1 cellular context compared by ENCODE assay signal in the genomic region with DNA sequence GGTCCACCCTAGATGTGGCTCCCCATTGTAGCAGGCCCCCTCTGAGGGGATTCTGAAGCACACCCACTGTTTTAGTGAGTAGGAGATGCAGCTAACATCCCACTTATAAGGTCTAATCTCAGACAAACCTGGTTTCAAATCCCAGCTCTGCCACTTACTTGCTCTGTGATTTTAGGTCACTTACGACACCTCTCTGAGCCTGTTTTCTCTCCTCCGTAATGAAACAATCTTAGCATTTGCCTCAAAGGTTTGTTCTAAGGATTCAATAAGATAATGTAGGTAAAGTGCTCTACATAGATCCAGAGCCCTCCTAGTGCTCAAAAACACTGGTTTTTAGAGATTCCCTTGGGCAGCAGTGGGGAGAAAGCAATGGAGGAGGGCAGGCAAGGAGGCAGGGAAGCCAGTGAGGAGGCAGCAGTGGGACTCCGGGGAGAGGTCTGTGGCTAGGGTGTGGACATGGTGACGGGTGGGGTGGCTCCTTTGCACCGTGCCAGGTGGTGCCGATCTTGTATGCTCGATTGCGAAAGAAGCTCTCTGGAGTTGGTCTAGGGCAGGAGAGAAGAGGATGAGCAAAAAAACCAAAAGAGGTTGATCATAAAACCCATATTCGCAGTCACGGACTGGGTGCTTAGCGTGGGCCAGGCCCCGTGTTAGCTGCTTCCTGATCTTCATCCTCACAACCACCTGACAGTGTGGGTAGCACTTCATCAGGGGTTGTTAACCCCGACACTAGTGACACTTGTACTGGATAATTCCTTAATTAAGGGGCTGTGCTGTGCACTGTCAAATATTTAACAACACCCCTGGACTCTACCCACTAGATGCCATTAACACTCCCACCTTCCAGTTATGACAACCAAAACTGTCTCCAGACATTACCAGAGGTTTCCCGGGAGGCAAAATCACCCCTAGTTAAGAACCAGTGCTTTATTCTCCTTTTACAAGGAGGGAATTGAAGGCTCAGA.
TF ChIP-seq lines count a peak whose summit lies in the region.

No MANE protein-coding gene starts in this region.

TF ChIP-seq in HepG2, 621 proteins besides CTCF, POLR2A, EP300 and RAD21 (continued from another document and continues in another):
- no peak for TF ChIP-seq EZH2 (conservative IDR thresholded peaks at IDR 0.05; ENCODE audit: low read depth, low read length)
- no peak for TF ChIP-seq RARA (CRISPR knock-in tag; IDR thresholded peaks at IDR 0.05)
- TF ChIP-seq, protein P1, sequence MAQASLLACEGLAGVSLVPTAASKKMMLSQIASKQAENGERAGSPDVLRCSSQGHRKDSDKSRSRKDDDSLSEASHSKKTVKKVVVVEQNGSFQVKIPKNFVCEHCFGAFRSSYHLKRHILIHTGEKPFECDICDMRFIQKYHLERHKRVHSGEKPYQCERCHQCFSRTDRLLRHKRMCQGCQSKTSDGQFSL (CRISPR knock-in tag; IDR thresholded peaks at IDR 0.05), result no peak
- TF ChIP-seq MTA1 (CRISPR knock-in tag; IDR thresholded peaks at IDR 0.05; ENCODE audit: borderline replicate concordance), result no peak
- no peak for TF ChIP-seq SP1 (IDR thresholded peaks at IDR 0.05)
- no peak for TF ChIP-seq SP1 (CRISPR knock-in tag; IDR thresholded peaks at IDR 0.05)
- TF ChIP-seq HMGA1 (CRISPR knock-in tag; conservative IDR thresholded peaks at IDR 0.05), result no peak
- no peak for TF ChIP-seq PITX1 (CRISPR knock-in tag; IDR thresholded peaks at IDR 0.05)
- no peak for TF ChIP-seq NFKBIZ (CRISPR knock-in tag; IDR thresholded peaks at IDR 0.05)
- no peak for TF ChIP-seq FOXA3 (CRISPR knock-in tag; IDR thresholded peaks at IDR 0.05)
- no peak for TF ChIP-seq ZNF329 (CRISPR knock-in tag; IDR thresholded peaks at IDR 0.05; ENCODE audit: low read depth)
- TF ChIP-seq ZNF232 (CRISPR knock-in tag; IDR thresholded peaks at IDR 0.05; ENCODE audit: borderline replicate concordance), result no peak
- TF ChIP-seq ZNF75D (CRISPR knock-in tag; IDR thresholded peaks at IDR 0.05; ENCODE audit: borderline replicate concordance), result no peak
- TF ChIP-seq ZNF572 (CRISPR knock-in tag; IDR thresholded peaks at IDR 0.05), result 0 out of 2 replicates have a peak, but pooled peaks have one; percentile 43
- TF ChIP-seq, protein P2, sequence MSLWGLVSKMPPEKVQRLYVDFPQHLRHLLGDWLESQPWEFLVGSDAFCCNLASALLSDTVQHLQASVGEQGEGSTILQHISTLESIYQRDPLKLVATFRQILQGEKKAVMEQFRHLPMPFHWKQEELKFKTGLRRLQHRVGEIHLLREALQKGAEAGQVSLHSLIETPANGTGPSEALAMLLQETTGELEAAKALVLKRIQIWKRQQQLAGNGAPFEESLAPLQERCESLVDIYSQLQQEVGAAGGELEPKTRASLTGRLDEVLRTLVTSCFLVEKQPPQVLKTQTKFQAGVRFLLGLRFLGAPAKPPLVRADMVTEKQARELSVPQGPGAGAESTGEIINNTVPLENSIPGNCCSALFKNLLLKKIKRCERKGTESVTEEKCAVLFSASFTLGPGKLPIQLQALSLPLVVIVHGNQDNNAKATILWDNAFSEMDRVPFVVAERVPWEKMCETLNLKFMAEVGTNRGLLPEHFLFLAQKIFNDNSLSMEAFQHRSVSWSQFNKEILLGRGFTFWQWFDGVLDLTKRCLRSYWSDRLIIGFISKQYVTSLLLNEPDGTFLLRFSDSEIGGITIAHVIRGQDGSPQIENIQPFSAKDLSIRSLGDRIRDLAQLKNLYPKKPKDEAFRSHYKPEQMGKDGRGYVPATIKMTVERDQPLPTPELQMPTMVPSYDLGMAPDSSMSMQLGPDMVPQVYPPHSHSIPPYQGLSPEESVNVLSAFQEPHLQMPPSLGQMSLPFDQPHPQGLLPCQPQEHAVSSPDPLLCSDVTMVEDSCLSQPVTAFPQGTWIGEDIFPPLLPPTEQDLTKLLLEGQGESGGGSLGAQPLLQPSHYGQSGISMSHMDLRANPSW (CRISPR knock-in tag; IDR thresholded peaks at IDR 0.05; ENCODE audit: borderline replicate concordance), result no peak
- no peak for TF ChIP-seq YEATS2 (CRISPR knock-in tag; IDR thresholded peaks at IDR 0.05; ENCODE audit: borderline replicate concordance)
- no peak for TF ChIP-seq ZBTB40 (IDR thresholded peaks at IDR 0.05)
- no peak for TF ChIP-seq ZBTB40 (CRISPR knock-in tag; IDR thresholded peaks at IDR 0.05)
- TF ChIP-seq, protein P3, sequence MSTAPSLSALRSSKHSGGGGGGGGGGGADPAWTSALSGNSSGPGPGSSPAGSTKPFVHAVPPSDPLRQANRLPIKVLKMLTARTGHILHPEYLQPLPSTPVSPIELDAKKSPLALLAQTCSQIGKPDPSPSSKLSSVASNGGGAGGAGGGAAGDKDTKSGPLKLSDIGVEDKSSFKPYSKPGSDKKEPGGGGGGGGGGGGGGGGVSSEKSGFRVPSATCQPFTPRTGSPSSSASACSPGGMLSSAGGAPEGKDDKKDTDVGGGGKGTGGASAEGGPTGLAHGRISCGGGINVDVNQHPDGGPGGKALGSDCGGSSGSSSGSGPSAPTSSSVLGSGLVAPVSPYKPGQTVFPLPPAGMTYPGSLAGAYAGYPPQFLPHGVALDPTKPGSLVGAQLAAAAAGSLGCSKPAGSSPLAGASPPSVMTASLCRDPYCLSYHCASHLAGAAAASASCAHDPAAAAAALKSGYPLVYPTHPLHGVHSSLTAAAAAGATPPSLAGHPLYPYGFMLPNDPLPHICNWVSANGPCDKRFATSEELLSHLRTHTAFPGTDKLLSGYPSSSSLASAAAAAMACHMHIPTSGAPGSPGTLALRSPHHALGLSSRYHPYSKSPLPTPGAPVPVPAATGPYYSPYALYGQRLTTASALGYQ (CRISPR knock-in tag; IDR thresholded peaks at IDR 0.05), result no peak
- TF ChIP-seq NFRKB (IDR thresholded peaks at IDR 0.05), result no peak
- no peak for TF ChIP-seq FOSL2 (CRISPR knock-in tag; IDR thresholded peaks at IDR 0.05)
- TF ChIP-seq ZNF335 (CRISPR knock-in tag; IDR thresholded peaks at IDR 0.05), result no peak
- no peak for TF ChIP-seq NFE2L1 (CRISPR knock-in tag; IDR thresholded peaks at IDR 0.05; ENCODE audit: borderline replicate concordance)
- TF ChIP-seq IKZF4 (CRISPR knock-in tag; IDR thresholded peaks at IDR 0.05; ENCODE audit: borderline replicate concordance, low read depth, not compliant biosample characterization), result no peak
- TF ChIP-seq, protein P4, sequence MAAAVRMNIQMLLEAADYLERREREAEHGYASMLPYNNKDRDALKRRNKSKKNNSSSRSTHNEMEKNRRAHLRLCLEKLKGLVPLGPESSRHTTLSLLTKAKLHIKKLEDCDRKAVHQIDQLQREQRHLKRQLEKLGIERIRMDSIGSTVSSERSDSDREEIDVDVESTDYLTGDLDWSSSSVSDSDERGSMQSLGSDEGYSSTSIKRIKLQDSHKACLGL (CRISPR knock-in tag; IDR thresholded peaks at IDR 0.05), result no peak
- no peak for TF ChIP-seq DNMT1 (CRISPR knock-in tag; IDR thresholded peaks at IDR 0.05)
- TF ChIP-seq MIER2 (CRISPR knock-in tag; IDR thresholded peaks at IDR 0.05), result 0 out of 2 replicates have a peak, but pooled peaks have one; percentile 1
- no peak for TF ChIP-seq MAX (IDR thresholded peaks at IDR 0.05)
- TF ChIP-seq CEBPB (IDR thresholded peaks at IDR 0.05; ENCODE audit: borderline replicate concordance, low read depth, low read length), result peak; percentile 97
- TF ChIP-seq, protein P5, sequence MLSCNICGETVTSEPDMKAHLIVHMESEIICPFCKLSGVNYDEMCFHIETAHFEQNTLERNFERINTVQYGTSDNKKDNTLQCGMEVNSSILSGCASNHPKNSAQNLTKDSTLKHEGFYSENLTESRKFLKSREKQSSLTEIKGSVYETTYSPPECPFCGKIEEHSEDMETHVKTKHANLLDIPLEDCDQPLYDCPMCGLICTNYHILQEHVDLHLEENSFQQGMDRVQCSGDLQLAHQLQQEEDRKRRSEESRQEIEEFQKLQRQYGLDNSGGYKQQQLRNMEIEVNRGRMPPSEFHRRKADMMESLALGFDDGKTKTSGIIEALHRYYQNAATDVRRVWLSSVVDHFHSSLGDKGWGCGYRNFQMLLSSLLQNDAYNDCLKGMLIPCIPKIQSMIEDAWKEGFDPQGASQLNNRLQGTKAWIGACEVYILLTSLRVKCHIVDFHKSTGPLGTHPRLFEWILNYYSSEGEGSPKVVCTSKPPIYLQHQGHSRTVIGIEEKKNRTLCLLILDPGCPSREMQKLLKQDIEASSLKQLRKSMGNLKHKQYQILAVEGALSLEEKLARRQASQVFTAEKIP (CRISPR knock-in tag; IDR thresholded peaks at IDR 0.05; ENCODE audit: borderline replicate concordance), result no peak
- no peak for TF ChIP-seq ZNF17 (CRISPR knock-in tag; IDR thresholded peaks at IDR 0.05)
- no peak for TF ChIP-seq ZFP36L2 (CRISPR knock-in tag; IDR thresholded peaks at IDR 0.05)
- no peak for TF ChIP-seq NFYC (CRISPR knock-in tag; IDR thresholded peaks at IDR 0.05)
- no peak for TF ChIP-seq RBM39 (IDR thresholded peaks at IDR 0.05; ENCODE audit: low read depth, low read length, poor library complexity, severe bottlenecking)
- TF ChIP-seq, protein P6, sequence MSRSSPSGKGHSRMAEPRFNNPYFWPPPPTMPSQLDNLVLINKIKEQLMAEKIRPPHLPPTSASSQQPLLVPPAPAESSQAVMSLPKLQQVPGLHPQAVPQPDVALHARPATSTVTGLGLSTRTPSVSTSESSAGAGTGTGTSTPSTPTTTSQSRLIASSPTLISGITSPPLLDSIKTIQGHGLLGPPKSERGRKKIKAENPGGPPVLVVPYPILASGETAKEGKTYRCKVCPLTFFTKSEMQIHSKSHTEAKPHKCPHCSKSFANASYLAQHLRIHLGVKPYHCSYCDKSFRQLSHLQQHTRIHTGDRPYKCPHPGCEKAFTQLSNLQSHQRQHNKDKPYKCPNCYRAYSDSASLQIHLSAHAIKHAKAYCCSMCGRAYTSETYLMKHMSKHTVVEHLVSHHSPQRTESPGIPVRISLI (CRISPR knock-in tag; IDR thresholded peaks at IDR 0.05; ENCODE audit: borderline replicate concordance), result no peak
- TF ChIP-seq ZNF30 (CRISPR knock-in tag; IDR thresholded peaks at IDR 0.05), result no peak
- TF ChIP-seq ARNT2 (CRISPR knock-in tag; IDR thresholded peaks at IDR 0.05; ENCODE audit: low read depth), result no peak
- TF ChIP-seq TMF1 (CRISPR knock-in tag; IDR thresholded peaks at IDR 0.05; ENCODE audit: low read depth), result no peak
- no peak for TF ChIP-seq JDP2 (CRISPR knock-in tag; IDR thresholded peaks at IDR 0.05; ENCODE audit: borderline replicate concordance)
- 0 out of 2 replicates have a peak, but pooled peaks have one; percentile 7 for TF ChIP-seq SNAPC5 (CRISPR knock-in tag; IDR thresholded peaks at IDR 0.05; ENCODE audit: borderline replicate concordance)
- no peak for TF ChIP-seq FOXA1 (IDR thresholded peaks at IDR 0.05)
- TF ChIP-seq FOXA1 (CRISPR knock-in tag; IDR thresholded peaks at IDR 0.05), result no peak
- TF ChIP-seq ZIK1 (CRISPR knock-in tag; IDR thresholded peaks at IDR 0.05; ENCODE audit: borderline replicate concordance, low read depth), result no peak
- no peak for TF ChIP-seq NR2F6 (IDR thresholded peaks at IDR 0.05)
- no peak for TF ChIP-seq NR2F6 (CRISPR knock-in tag; IDR thresholded peaks at IDR 0.05)
- peak; percentile 73; the same call in 1 of the 2 replicates for TF ChIP-seq ZNF354B (CRISPR knock-in tag; IDR thresholded peaks at IDR 0.05)
- TF ChIP-seq SP4 (CRISPR knock-in tag; IDR thresholded peaks at IDR 0.05), result no peak; the same call in 1 of the 2 replicates
